Comparison of ENCODE assay signal across 25 cellular contexts in the genomic region with DNA sequence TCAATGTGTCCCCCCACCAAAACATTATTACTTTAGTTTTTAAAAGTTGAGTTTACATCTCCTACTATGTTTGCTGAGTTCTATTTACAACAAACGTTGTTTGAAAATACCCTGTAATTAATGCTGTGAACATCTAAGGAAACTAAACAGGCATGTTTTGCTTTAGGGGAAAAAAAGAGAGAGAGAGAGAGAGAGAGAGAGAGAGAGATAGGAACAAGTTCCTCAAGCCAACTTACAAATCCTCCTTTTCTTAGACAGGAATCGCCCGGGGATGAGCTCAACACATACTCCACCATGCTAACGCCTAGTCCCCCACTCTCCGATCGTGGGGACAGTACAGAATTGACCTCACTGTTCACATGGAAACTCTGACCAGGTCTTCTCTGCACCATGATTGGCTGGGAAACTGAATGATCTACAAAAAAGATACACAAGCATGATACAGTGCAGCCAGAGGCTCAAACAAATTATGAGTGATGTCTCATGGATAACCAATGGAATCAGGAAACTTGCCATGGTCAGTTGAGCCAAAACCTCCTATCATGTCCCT. TPM values are rescaled to one million over a fixed set of nuclear protein-coding genes. Genes with fewer than 3 reads are reported as not detected.
DNase-seq lines count a peak whose midpoint lies in the region; ATAC-seq and TF ChIP-seq lines count a peak whose summit lies in the region.
"Had no signal": no experiment of that assay in that cellular context is flagged by ENCODE, and none has a peak within 500 bp of the region (broad histone marks: within the 10 kb centered on the region; RNA-seq: fewer than 3 reads in every experiment).

No MANE protein-coding gene starts in this region.

- intact Hi-C loops in activated CD8-positive, alpha-beta T cell treated with anti-CD3 and anti-CD28 coated beads for 36 hours (cut with micrococcal nuclease) = no loop called here

- POLR2A ChIA-PET in activated CD8-positive, alpha-beta T cell treated with anti-CD3 and anti-CD28 coated beads for 36 hours (lab: Charles Lee) = interaction anchor here (0.6 to 1.0 kb wide), 2 partner anchors 28 to 95 kb away, joined by 3 read pairs; no protein-coding TSS in a partner anchor
- POLR2A ChIA-PET in activated CD8-positive, alpha-beta T cell treated with anti-CD3 and anti-CD28 coated beads, Interleukin-2, amount 10 ng/mL, durations not matched to agents 7 days and 5 days (lab: Charles Lee) = no interaction called here

- no peaks in the 10 kb centered on the region for H3K27me3 Mint-ChIP-seq in activated CD8-positive, alpha-beta T cell treated with anti-CD3 and anti-CD28 coated beads for 36 hours
- no peaks in the 10 kb centered on the region for H3K27me3 Mint-ChIP-seq in activated CD8-positive, alpha-beta T cell treated with anti-CD3 and anti-CD28 coated beads, Interleukin-2, amount 10 ng/mL, durations not matched to agents 7 days and 5 days (ENCODE audit: low read depth)
- H3K27me3 Mint-ChIP-seq in central memory CD8-positive, alpha-beta T cell = no peaks in the 10 kb centered on the region
- no peaks in the 10 kb centered on the region for H3K27me3 Mint-ChIP-seq in progenitor cell of endocrine pancreas

- H3K4me1 ChIP-seq in GM23248 (ENCODE audit: insufficient read depth) = peaks cover 48% of the 10 kb centered on the region

- H3K36me3 ChIP-seq in GM23248 (ENCODE audit: low read depth) = peaks cover 29% of the 10 kb centered on the region

- peak overlapping the region; percentile 56 for H3K27ac Mint-ChIP-seq in activated CD8-positive, alpha-beta T cell treated with anti-CD3 and anti-CD28 coated beads for 36 hours
- no peak overlapping the region for H3K27ac Mint-ChIP-seq in activated CD8-positive, alpha-beta T cell treated with anti-CD3 and anti-CD28 coated beads, Interleukin-2, amount 10 ng/mL, durations not matched to agents 7 days and 5 days
- H3K27ac Mint-ChIP-seq in central memory CD8-positive, alpha-beta T cell (ENCODE audit: low read depth) = peak overlapping the region; percentile 77
- H3K27ac Mint-ChIP-seq in progenitor cell of endocrine pancreas = peak overlapping the region; percentile 91
- H3K27ac Mint-ChIP-seq: activated naive CD4-positive, alpha-beta T cell treated with anti-CD3 and anti-CD28 coated beads for 36 hours; T-helper 1 cell treated with Interleukin-12 subunit alpha and Interleukin-12 subunit beta and Interleukin-4 antibody, amounts not matched to agents 30 μg/mL and 1 μg/mL, for 36 hours had no signal

- no peak overlapping the region for H2AFZ ChIP-seq in GM23248

- H3K9ac ChIP-seq in GM23248 = no peak overlapping the region

- no peak overlapping the region for H3K4me3 ChIP-seq in GM23248
- H3K4me3 ChIP-seq: GM12878 had no signal

- H3K4me2 ChIP-seq in GM23248 (ENCODE audit: unreplicated experiment) = no peak overlapping the region

- no peaks in the 10 kb centered on the region for H3K9me2 ChIP-seq in GM23248 (ENCODE audit: insufficient read depth)

- DNase-seq in activated CD8-positive, alpha-beta T cell treated with anti-CD3 and anti-CD28 coated beads for 36 hours = no peak
- no peak for DNase-seq in activated CD8-positive, alpha-beta T cell treated with anti-CD3 and anti-CD28 coated beads, Interleukin-2, amount 10 ng/mL, durations not matched to agents 7 days and 5 days
- DNase-seq in GM23248 = no peak
- no peak for DNase-seq in central memory CD8-positive, alpha-beta T cell (ENCODE audit: low spot score in 2 of 2)
- DNase-seq in progenitor cell of endocrine pancreas (ENCODE audit: low spot score, unreplicated experiment) = no peak
- DNase-seq in cortex of kidney (lab: John Stamatoyannopoulos, UW) = no peak
- no peak for DNase-seq in hippocampal formation (lab: John Stamatoyannopoulos, UW)
- DNase-seq in NCI-H2029 treated with DMSO at 0.1 percent for 48 hours (lab: John Stamatoyannopoulos, UW) = no peak
- DNase-seq: 8988T; activated CD4-positive, CD25-positive, alpha-beta regulatory T cell treated with anti-CD3 and anti-CD28 coated beads, Interleukin-2, amount 50 U/mL, for 72 hours; activated naive CD4-positive, alpha-beta T cell treated with anti-CD3 and anti-CD28 coated beads for 36 hours; cerebellar nuclear complex; EL; glutamatergic neuron; Karpas-422; kidney; MV-4-11; natural killer cell; NCI-H146; stimulated activated CD4-positive, alpha-beta T cell treated with anti-CD3 and anti-CD28 coated beads, Interleukin-4, amount 100 ng/mL, for 4 hours; stimulated activated naive CD4-positive, alpha-beta T cell treated with Interleukin-2 at 50 U/mL for 16 hours had no signal

- H3K9me3 ChIP-seq in GM23248 (ENCODE audit: low read depth) = no peaks in the 10 kb centered on the region

- H3K27me3 ChIP-seq in GM23248 (replicated peaks; ENCODE audit: insufficient read depth) = no peaks in the 10 kb centered on the region

- H3K4me1 Mint-ChIP-seq in activated CD8-positive, alpha-beta T cell treated with anti-CD3 and anti-CD28 coated beads for 36 hours (ENCODE audit: low read depth) = peaks cover 56% of the 10 kb centered on the region
- H3K4me1 Mint-ChIP-seq in activated CD8-positive, alpha-beta T cell treated with anti-CD3 and anti-CD28 coated beads, Interleukin-2, amount 10 ng/mL, durations not matched to agents 7 days and 5 days (ENCODE audit: low read depth) = peaks cover 29% of the 10 kb centered on the region
- peaks cover 54% of the 10 kb centered on the region for H3K4me1 Mint-ChIP-seq in central memory CD8-positive, alpha-beta T cell
- H3K4me1 Mint-ChIP-seq in progenitor cell of endocrine pancreas (ENCODE audit: low read depth) = peaks cover 46% of the 10 kb centered on the region

- ATAC-seq in activated CD8-positive, alpha-beta T cell treated with anti-CD3 and anti-CD28 coated beads for 36 hours = no peak
- ATAC-seq in activated CD8-positive, alpha-beta T cell treated with anti-CD3 and anti-CD28 coated beads, Interleukin-2, amount 10 ng/mL, durations not matched to agents 7 days and 5 days = no peak
- no peak for ATAC-seq in central memory CD8-positive, alpha-beta T cell (replicated peaks; ENCODE audit: extremely low read depth, poor library complexity, severe bottlenecking)
- ATAC-seq: GM12878, natural killer cell had no signal

- in situ Hi-C loops in GM23248 (cut with MboI) = no loop called here

- peaks cover 63% of the 10 kb centered on the region for H3F3A ChIP-seq in GM23248 (ENCODE audit: insufficient read depth)

- WGBS in GM23248 (ENCODE audit: low coverage in 1 of 2, low lambda C conversion rate in 2 of 2, missing lambda C conversion rate in 2 of 2), 2 experiments = 98 to 99% methylated on average over 6 of the region's 6 CpGs

- H3K27ac ChIP-seq in GM23248 = peak overlapping the region; percentile 69; the same call in 1 of the 2 replicates
- H3K27ac ChIP-seq: HL-60, RWPE1 had no signal

- peaks cover 51% of the 10 kb centered on the region for H3K36me3 Mint-ChIP-seq in activated CD8-positive, alpha-beta T cell treated with anti-CD3 and anti-CD28 coated beads for 36 hours (ENCODE audit: low read depth)
- peaks cover 55% of the 10 kb centered on the region for H3K36me3 Mint-ChIP-seq in activated CD8-positive, alpha-beta T cell treated with anti-CD3 and anti-CD28 coated beads, Interleukin-2, amount 10 ng/mL, durations not matched to agents 7 days and 5 days (ENCODE audit: low read depth)
- peaks cover 44% of the 10 kb centered on the region for H3K36me3 Mint-ChIP-seq in central memory CD8-positive, alpha-beta T cell (ENCODE audit: insufficient read depth)
- H3K36me3 Mint-ChIP-seq in progenitor cell of endocrine pancreas (ENCODE audit: insufficient read depth) = peaks cover 33% of the 10 kb centered on the region
- H3K36me3 Mint-ChIP-seq: natural killer cell had no signal

- peaks cover 23% of the 10 kb centered on the region for H4K20me1 ChIP-seq in GM23248 (ENCODE audit: insufficient read depth)

- no peaks in the 10 kb centered on the region for H3K9me3 Mint-ChIP-seq in activated CD8-positive, alpha-beta T cell treated with anti-CD3 and anti-CD28 coated beads for 36 hours
- no peaks in the 10 kb centered on the region for H3K9me3 Mint-ChIP-seq in activated CD8-positive, alpha-beta T cell treated with anti-CD3 and anti-CD28 coated beads, Interleukin-2, amount 10 ng/mL, durations not matched to agents 7 days and 5 days (ENCODE audit: insufficient read depth)
- H3K9me3 Mint-ChIP-seq in central memory CD8-positive, alpha-beta T cell = no peaks in the 10 kb centered on the region
- no peaks in the 10 kb centered on the region for H3K9me3 Mint-ChIP-seq in progenitor cell of endocrine pancreas (ENCODE audit: low read depth)
- H3K9me3 Mint-ChIP-seq: activated naive CD4-positive, alpha-beta T cell treated with anti-CD3 and anti-CD28 coated beads for 36 hours; natural killer cell; T-helper 1 cell treated with Interleukin-12 subunit alpha and Interleukin-12 subunit beta and Interleukin-4 antibody, amounts not matched to agents 30 μg/mL and 1 μg/mL, for 36 hours had no signal

- no peak for TF ChIP-seq CTCF in activated CD8-positive, alpha-beta T cell treated with anti-CD3 and anti-CD28 coated beads for 36 hours (IDR thresholded peaks at IDR 0.05)
- no peak for TF ChIP-seq CTCF in progenitor cell of endocrine pancreas (IDR thresholded peaks at IDR 0.05; ENCODE audit: unreplicated experiment)

- H3K79me2 ChIP-seq in GM23248 (ENCODE audit: insufficient read depth) = peaks cover 93% of the 10 kb centered on the region

- CTCF ChIA-PET in activated CD8-positive, alpha-beta T cell treated with anti-CD3 and anti-CD28 coated beads for 36 hours (lab: Charles Lee) = interaction anchor here (1.2 to 1.3 kb wide), 2 partner anchors 8 kb away, joined by 3 read pairs; no protein-coding TSS in a partner anchor
- CTCF ChIA-PET in activated CD8-positive, alpha-beta T cell treated with anti-CD3 and anti-CD28 coated beads, Interleukin-2, amount 10 ng/mL, durations not matched to agents 7 days and 5 days (lab: Charles Lee) = no interaction called here

- no peak overlapping the region for H3K4me3 Mint-ChIP-seq in activated CD8-positive, alpha-beta T cell treated with anti-CD3 and anti-CD28 coated beads for 36 hours
- H3K4me3 Mint-ChIP-seq in activated CD8-positive, alpha-beta T cell treated with anti-CD3 and anti-CD28 coated beads, Interleukin-2, amount 10 ng/mL, durations not matched to agents 7 days and 5 days = no peak overlapping the region
- H3K4me3 Mint-ChIP-seq in central memory CD8-positive, alpha-beta T cell = no peak overlapping the region
- H3K4me3 Mint-ChIP-seq in progenitor cell of endocrine pancreas (ENCODE audit: low read depth) = no peak overlapping the region
- H3K4me3 Mint-ChIP-seq: activated naive CD4-positive, alpha-beta T cell treated with anti-CD3 and anti-CD28 coated beads for 36 hours; natural killer cell; T-helper 1 cell treated with Interleukin-12 subunit alpha and Interleukin-12 subunit beta and Interleukin-4 antibody, amounts not matched to agents 30 μg/mL and 1 μg/mL, for 36 hours had no signal

RNA-seq across cellular contexts. Expression of a gene that starts 59.8 kb away (rescaled TPM):
- total RNA-seq in activated CD8-positive, alpha-beta T cell treated with anti-CD3 and anti-CD28 coated beads for 36 hours = 10 to 100 TPM; 98.0 to 99.0 TPM
- total RNA-seq in activated CD8-positive, alpha-beta T cell treated with anti-CD3 and anti-CD28 coated beads, Interleukin-2, amount 10 ng/mL, durations not matched to agents 7 days and 5 days = 10 to 100 TPM; 91.0 to 94.9 TPM
- 46.3 and 63.4 TPM in 2 replicates for total RNA-seq in GM23248 (2014; rRNA removed; shearing (Covaris generic))
- polyA plus RNA-seq in GM23248 (2016; fragmentation: Nextera tagmentation; extraction: Ambion mirVana) = 45.7 and 49.5 TPM in 2 replicates
- 244 and 249 TPM in 2 replicates for total RNA-seq in progenitor cell of endocrine pancreas
